12 cellular contexts compared by ENCODE assay signal in genomic region chrX:107683124-107683895, GRCh38. TPM values are rescaled to one million over a fixed set of nuclear protein-coding genes. Genes with fewer than 3 reads are reported as not detected.
A peak's percentile ranks its signal among the peaks of the same experiment; 100 is the strongest.
DNase-seq lines count a peak whose midpoint lies in the region; ATAC-seq and TF ChIP-seq lines count a peak whose summit lies in the region.
"Had no signal": no experiment of that assay in that cellular context is flagged by ENCODE, and none has a peak within 500 bp of the region (broad histone marks: within the 10 kb centered on the region; RNA-seq: fewer than 3 reads in every experiment).

No MANE protein-coding gene starts in this region.

- POLR2A ChIA-PET in CD4-positive, alpha-beta memory T cell (lab: Charles Lee; ENCODE audit: partially characterized antibody): interaction anchor here (1.4 to 20.8 kb wide), 3 partner anchors 9 to 362 kb away, joined by 3 to 1740 read pairs (median 33); partner anchors contain the start of gene VSIG1

- no peaks in the 10 kb centered on the region for H3K36me3 Mint-ChIP-seq in CD4-positive, alpha-beta memory T cell
- H3K36me3 Mint-ChIP-seq: IgD-negative memory B cell had no signal

- no peak overlapping the region for H3K4me3 ChIP-seq in CD4-positive, alpha-beta memory T cell (ENCODE audit: low read length in 2 of 2)
- no peak overlapping the region for H3K4me3 ChIP-seq in ascending aorta
- H3K4me3 ChIP-seq in rectal smooth muscle tissue (ENCODE audit: low read length): no peak overlapping the region

- H3K27me3 Mint-ChIP-seq in CD4-positive, alpha-beta memory T cell: no peaks in the 10 kb centered on the region

- intact Hi-C loops in CD4-positive, alpha-beta memory T cell (cut with micrococcal nuclease): no loop called here
- intact Hi-C loops in ascending aorta (cut with DNase I): no loop called here
- intact Hi-C loops in left cardiac atrium (cut with DNase I): no loop called here

- ATAC-seq in left cardiac atrium (peak; percentile 30 to 51), HG03135 (IDR thresholded peaks at IDR 0.05; ENCODE audit: unreplicated experiment) (no peak), HG02970 (IDR thresholded peaks at IDR 0.05; ENCODE audit: low FRiP score, unreplicated experiment) (no peak), GM18520 (IDR thresholded peaks at IDR 0.05; ENCODE audit: unreplicated experiment) (no peak)
- ATAC-seq: SK-N-SH treated with all-trans-retinoic acid at 6 μM for 48 hours had no signal

- no peaks in the 10 kb centered on the region for H3K9me3 ChIP-seq in CD4-positive, alpha-beta memory T cell (ENCODE audit: control insufficient read depth in 1 of 2, low read length in 2 of 2)
- H3K9me3 ChIP-seq in ascending aorta: no peaks in the 10 kb centered on the region

- H3K9me3 Mint-ChIP-seq in CD4-positive, alpha-beta memory T cell: no peaks in the 10 kb centered on the region
- H3K9me3 Mint-ChIP-seq: IgD-negative memory B cell had no signal

- no peak overlapping the region for H3K27ac ChIP-seq in CD4-positive, alpha-beta memory T cell (ENCODE audit: low read depth, low read length)
- H3K27ac ChIP-seq in ascending aorta (peak overlapping the region; percentile 17 to 36), rectal smooth muscle tissue (ENCODE audit: low read depth, low read length) (peak overlapping the region; percentile 21)

- CTCF ChIA-PET in CD4-positive, alpha-beta memory T cell (lab: Charles Lee; ENCODE audit: partially characterized antibody): interaction anchor here (0.9 kb wide), 1 partner anchor 10 kb away, joined by 3 read pairs; no protein-coding TSS in a partner anchor

- H3K4me3 Mint-ChIP-seq in CD4-positive, alpha-beta memory T cell: peak overlapping the region in 2 of 8 donors; percentile 13 to 25

- no peaks in the 10 kb centered on the region for H3K27me3 ChIP-seq in CD4-positive, alpha-beta memory T cell (ENCODE audit: insufficient read depth, low read length)
- H3K27me3 ChIP-seq in ascending aorta (no peaks in the 10 kb centered on the region), rectal smooth muscle tissue (ENCODE audit: control insufficient read depth, insufficient read depth, low read length) (peaks cover 2% of the 10 kb centered on the region)

- H3K9ac ChIP-seq in rectal smooth muscle tissue (ENCODE audit: low read length): no peak overlapping the region

- no peaks in the 10 kb centered on the region for H3K36me3 ChIP-seq in CD4-positive, alpha-beta memory T cell (ENCODE audit: insufficient read depth, low read length)
- H3K36me3 ChIP-seq in ascending aorta (no peaks in the 10 kb centered on the region), rectal smooth muscle tissue (ENCODE audit: control insufficient read depth, insufficient read depth, low read length) (no peaks in the 10 kb centered on the region)

- H3K4me1 Mint-ChIP-seq in CD4-positive, alpha-beta memory T cell: peaks cover 36 to 74% (median 56%) of the 10 kb centered on the region in 4 donors

- peak overlapping the region in 5 of 7 donors; percentile 17 to 82 (median 74) for H3K27ac Mint-ChIP-seq in CD4-positive, alpha-beta memory T cell
- H3K27ac Mint-ChIP-seq: IgD-negative memory B cell had no signal

- H3K4me1 ChIP-seq in CD4-positive, alpha-beta memory T cell (ENCODE audit: insufficient read depth, low read length): peaks cover 56% of the 10 kb centered on the region
- H3K4me1 ChIP-seq in ascending aorta (peaks cover 2 to 16% of the 10 kb centered on the region in 2 donors), rectal smooth muscle tissue (ENCODE audit: control insufficient read depth, insufficient read depth, low read length) (no peaks in the 10 kb centered on the region)

- no peak for DNase-seq in CD4-positive, alpha-beta memory T cell
- DNase-seq in ascending aorta (ENCODE audit: low spot score in 2 of 2): peak in 1 of 2 donors; percentile 77
- no peak for DNase-seq in left cardiac atrium
- no peak for DNase-seq in NCI-H2081 treated with DMSO at 0.1 percent for 48 hours (lab: John Stamatoyannopoulos, UW)
- DNase-seq: activated CD4-positive, alpha-beta T cell treated with anti-CD3 and anti-CD28 coated beads for 4 hours; posterior cingulate gyrus had no signal

- no peak for TF ChIP-seq CTCF in ascending aorta (IDR thresholded peaks at IDR 0.05)

RNA-seq across cellular contexts. Expression of gene PRPS1, which starts 55.0 kb away (rescaled TPM):
- 10 to 100 TPM; 56.1 to 61.3 TPM for total RNA-seq in CD4-positive, alpha-beta memory T cell
- polyA plus RNA-seq in CD4-positive, alpha-beta memory T cell: 10 to 100 TPM; 53.4 to 61.9 TPM
- total RNA-seq in ascending aorta (14.0 TPM), left cardiac atrium (10 to 100 TPM; 24.3 to 29.1 TPM)

Comparison
In these comparisons a context has a peak if more than half of its experiments do, and no peak if none do; other contexts are left out.
1. ATAC-seq: peak in left cardiac atrium (2 of 2); none in HG03135 (single experiment), HG02970 (single experiment) and GM18520 (single experiment).